ENCODE assay signal across 10 cellular contexts in the genomic region with DNA sequence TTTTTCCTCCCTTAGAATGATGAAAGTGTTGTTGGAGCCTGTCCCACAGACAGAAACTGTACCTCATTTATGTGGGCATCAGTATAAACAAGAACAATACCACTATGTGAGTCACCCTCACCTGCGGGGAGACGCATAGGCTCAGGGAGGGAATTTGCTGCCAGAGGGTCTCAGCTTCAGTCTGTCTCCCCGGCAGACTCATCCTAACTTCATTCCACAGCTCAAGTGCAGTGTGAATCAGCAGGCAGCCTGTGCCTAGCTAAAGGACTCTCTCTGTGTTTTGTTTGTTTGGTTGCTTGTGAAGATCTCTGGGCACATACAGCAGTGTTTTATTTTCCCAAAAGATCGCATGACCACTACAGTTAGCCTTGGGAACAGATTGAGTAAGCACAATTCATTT.
DNase-seq lines count a peak whose midpoint lies in the region; ATAC-seq and TF ChIP-seq lines count a peak whose summit lies in the region.
"Had no signal": no experiment of that assay in that cellular context is flagged by ENCODE, and none has a peak within 500 bp of the region (broad histone marks: within the 10 kb centered on the region; RNA-seq: fewer than 3 reads in every experiment).

No MANE protein-coding gene starts in this region.

- peaks cover 23% of the 10 kb centered on the region for H3K36me3 Mint-ChIP-seq in activated naive CD4-positive, alpha-beta T cell treated with anti-CD3 and anti-CD28 coated beads for 36 hours (ENCODE audit: low read depth)
- H3K36me3 Mint-ChIP-seq in type B pancreatic cell = peaks cover 3% of the 10 kb centered on the region

- peak overlapping the region; percentile 91 for H3K27ac ChIP-seq in KOPT-K1 (ENCODE audit: low read depth, low read length, poor library complexity, severe bottlenecking)

- no peak for TF ChIP-seq CTCF in type B pancreatic cell (conservative IDR thresholded peaks at IDR 0.05)

- CTCF ChIA-PET in activated naive CD4-positive, alpha-beta T cell treated with anti-CD3 and anti-CD28 coated beads for 36 hours (lab: Charles Lee) = interaction anchor here (0.6 to 1.7 kb wide), 7 partner anchors 13 to 287 kb away, joined by 3 to 4 read pairs (median 3); no protein-coding TSS in a partner anchor

- peak; percentile 36 for DNase-seq in A172 (ENCODE audit: low spot score)
- DNase-seq in activated naive CD4-positive, alpha-beta T cell treated with anti-CD3 and anti-CD28 coated beads for 36 hours = peak; percentile 38
- DNase-seq in kidney glomerular epithelial cell (lab: John Stamatoyannopoulos, UW) = peak; percentile 11
- no peak for DNase-seq in type B pancreatic cell (ENCODE audit: extremely low spot score, unreplicated experiment)
- DNase-seq in left cardiac atrium = no peak
- no peak for DNase-seq in NCI-H2171 (lab: John Stamatoyannopoulos, UW)
- no peak for DNase-seq in NCI-H526 treated with DMSO at 0.1 percent for 48 hours (lab: John Stamatoyannopoulos, UW)
- DNase-seq: T-helper 9 cell had no signal

- H3K36me3 ChIP-seq in KOPT-K1 (ENCODE audit: insufficient read depth, low read length) = peaks cover 17% of the 10 kb centered on the region

- H3K27me3 Mint-ChIP-seq in activated naive CD4-positive, alpha-beta T cell treated with anti-CD3 and anti-CD28 coated beads for 36 hours (ENCODE audit: low read depth) = no peaks in the 10 kb centered on the region
- H3K27me3 Mint-ChIP-seq in type B pancreatic cell = no peaks in the 10 kb centered on the region

- peak overlapping the region; percentile 72 for H3K27ac Mint-ChIP-seq in activated naive CD4-positive, alpha-beta T cell treated with anti-CD3 and anti-CD28 coated beads for 36 hours
- no peak overlapping the region for H3K27ac Mint-ChIP-seq in type B pancreatic cell

- peaks cover 73% of the 10 kb centered on the region for H3K4me1 Mint-ChIP-seq in activated naive CD4-positive, alpha-beta T cell treated with anti-CD3 and anti-CD28 coated beads for 36 hours (ENCODE audit: low read depth)
- peaks cover 24% of the 10 kb centered on the region for H3K4me1 Mint-ChIP-seq in type B pancreatic cell (ENCODE audit: unreplicated experiment)

- H3K9me3 Mint-ChIP-seq in activated naive CD4-positive, alpha-beta T cell treated with anti-CD3 and anti-CD28 coated beads for 36 hours = peaks cover 12% of the 10 kb centered on the region
- peaks cover 6% of the 10 kb centered on the region for H3K9me3 Mint-ChIP-seq in type B pancreatic cell

- no peak for ATAC-seq in left cardiac atrium
- ATAC-seq: HepG2 had no signal

- intact Hi-C loops in activated naive CD4-positive, alpha-beta T cell treated with anti-CD3 and anti-CD28 coated beads for 36 hours (cut with micrococcal nuclease) = no loop called here
- intact Hi-C loops in left cardiac atrium (cut with DNase I) = no loop called here

- peaks cover 18% of the 10 kb centered on the region for H3K9me3 ChIP-seq in KOPT-K1 (ENCODE audit: insufficient read depth, low read length, poor library complexity, severe bottlenecking)

- H3K4me3 Mint-ChIP-seq in activated naive CD4-positive, alpha-beta T cell treated with anti-CD3 and anti-CD28 coated beads for 36 hours = no peak overlapping the region
- H3K4me3 Mint-ChIP-seq in type B pancreatic cell = no peak overlapping the region

Comparison
In these comparisons a context has a peak if more than half of its experiments do, and no peak if none do; other contexts are left out.
1. DNase-seq: peak in A172 (single experiment), activated naive CD4-positive, alpha-beta T cell treated with anti-CD3 and anti-CD28 coated beads for 36 hours (single experiment) and kidney glomerular epithelial cell (single experiment); none in type B pancreatic cell (single experiment), left cardiac atrium (single experiment), NCI-H2171 (single experiment) and NCI-H526 treated with DMSO at 0.1 percent for 48 hours (single experiment).